8 cellular contexts compared by ENCODE assay signal in the genomic region with DNA sequence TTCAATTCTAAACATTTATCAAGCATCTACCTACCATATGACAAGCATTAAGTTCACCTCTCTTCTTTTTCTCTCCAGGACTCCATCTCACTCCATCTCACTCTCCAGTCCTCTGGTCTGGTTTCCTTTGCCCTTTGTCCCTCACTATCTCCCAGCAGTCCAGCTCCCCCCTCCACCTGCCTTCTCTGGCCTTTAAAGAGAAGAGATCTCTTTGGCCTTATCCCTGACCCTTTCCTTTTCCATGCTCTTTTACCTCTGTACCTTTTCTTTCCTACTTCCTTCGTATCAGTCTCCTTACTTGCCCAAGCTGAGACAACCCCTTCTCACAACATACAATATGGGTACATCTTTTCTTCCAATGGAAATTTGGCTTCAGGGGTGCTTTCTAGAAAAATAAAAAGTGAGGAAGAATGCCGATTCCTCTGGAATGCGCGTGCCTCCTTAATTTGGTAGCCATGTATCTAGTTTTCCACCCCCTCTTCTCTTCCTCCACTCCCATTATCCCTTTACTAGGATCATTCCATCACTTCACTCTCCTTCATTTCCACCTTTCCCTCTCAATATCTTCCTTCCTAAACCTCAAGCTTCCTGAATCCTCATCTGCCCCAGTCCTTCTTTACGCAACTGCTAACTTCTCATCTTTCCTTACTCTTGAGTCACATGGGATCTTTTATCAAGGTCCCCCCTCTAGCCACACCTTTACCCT. TPM values are rescaled to one million over a fixed set of nuclear protein-coding genes. Genes with fewer than 3 reads are reported as not detected.
DNase-seq lines count a peak whose midpoint lies in the region; ATAC-seq, FAIRE-seq and TF ChIP-seq lines count a peak whose summit lies in the region.

No MANE protein-coding gene starts in this region.

- H4K8ac ChIP-seq in H1 (ENCODE audit: extremely low read depth, insufficient read depth, low read length), result no peak overlapping the region

- peak overlapping the region; percentile 97 for H3K18ac ChIP-seq in H1 (ENCODE audit: extremely low read depth, low read length)

- TF ChIP-seq POLR2A in H1 (IDR thresholded peaks at IDR 0.05; ENCODE audit: control extremely low read depth in 1 of 2, low read depth in 2 of 2, low read length in 2 of 2), result no peak; a peak in 1 of 3 replicates
- no peak for TF ChIP-seq POLR2A in erythroblast (IDR thresholded peaks at IDR 0.05; ENCODE audit: low read length)

- H4K5ac ChIP-seq in H1 (ENCODE audit: insufficient read length, low read depth, low read length), result peak overlapping the region; percentile 79

- H2AFZ ChIP-seq in OCI-LY3 (ENCODE audit: low read depth, low read length) (no peak overlapping the region), H1 (ENCODE audit: low read length) (no peak overlapping the region), neuron (ENCODE audit: low read depth, low read length) (no peak overlapping the region)

- POLR2A ChIA-PET in H1 (lab: Charles Lee; ENCODE audit: partially characterized antibody), result interaction anchor here (0.6 to 7.9 kb wide), 18 partner anchors 9 to 795 kb away, joined by 3 to 194 read pairs (median 6); a partner anchor contains a TSS
- POLR2A ChIA-PET in GM10248 (lab: Yijun Ruan, JAX), result interaction anchor here (1.7 kb wide), 1 partner anchor 16 kb away, joined by 5 read pairs; a partner anchor contains a TSS

- H3K9ac ChIP-seq in OCI-LY3 (ENCODE audit: low read length) (peak overlapping the region; percentile 90), H1 (replicated peaks in 1 of 4; ENCODE audit: extremely low read depth in 1 of 4, low read depth in 3 of 4, low read length in 3 of 4) (peak overlapping the region; percentile 54 to 96 (median 86))

- H4K91ac ChIP-seq in H1 (replicated peaks; ENCODE audit: insufficient read length, low read length), result peak overlapping the region; percentile 73

- ATAC-seq in GM21717 (IDR thresholded peaks at IDR 0.05; ENCODE audit: unreplicated experiment), result no peak

- no peak overlapping the region for H3K14ac ChIP-seq in H1 (ENCODE audit: insufficient read length)

- H3K79me2 ChIP-seq in OCI-LY3 (ENCODE audit: low read length) (peaks cover 26% of the 10 kb centered on the region), H1 (ENCODE audit: control insufficient read depth in 1 of 2, insufficient read depth in 2 of 2, low read length in 2 of 2) (peaks cover 13 to 48% of the 10 kb centered on the region in 2 experiments)

- H3K4me2 ChIP-seq in OCI-LY3 (ENCODE audit: low read length) (peak overlapping the region; percentile 98), H1 (ENCODE audit: insufficient read depth in 1 of 2, low read depth in 2 of 2, low read length in 2 of 2) (peak overlapping the region; percentile 99 to 100)

- H2BK120ac ChIP-seq in H1 (replicated peaks; ENCODE audit: low read depth, low read length), result peak overlapping the region; percentile 8

- peak overlapping the region; percentile 38; the same call in 1 of the 2 replicates for H2BK20ac ChIP-seq in H1 (ENCODE audit: low read length)

- TF ChIP-seq RAD21 in H1 (IDR thresholded peaks at IDR 0.05 in 1 of 2, conservative IDR thresholded peaks at IDR 0.05 in 1 of 2; ENCODE audit: low read depth in 2 of 2, low read length in 2 of 2), result no peak

- CTCF ChIA-PET in H1 (lab: Charles Lee; ENCODE audit: partially characterized antibody), result interaction anchor here (0.8 to 2.4 kb wide), 5 partner anchors 10 to 78 kb away, joined by 3 to 10 read pairs (median 3); no protein-coding TSS in a partner anchor
- CTCF ChIA-PET in GM10248 (lab: Yijun Ruan, JAX), result interaction anchor here (1.0 to 1.4 kb wide), 2 partner anchors 16 to 19 kb away, joined by 3 to 4 read pairs; a partner anchor contains a TSS

- peak overlapping the region; percentile 86; the same call in 1 of the 2 replicates for H2BK12ac ChIP-seq in H1 (ENCODE audit: low read depth, low read length)

- peaks cover 26% of the 10 kb centered on the region for H3K23me2 ChIP-seq in H1 (ENCODE audit: low read depth, low read length)

- H2BK15ac ChIP-seq in H1 (ENCODE audit: low read length), result no peak overlapping the region

- TF ChIP-seq CTCF in GM12875 (IDR thresholded peaks at IDR 0.05; ENCODE audit: borderline replicate concordance, insufficient read depth, low read depth, low read length) (no peak), OCI-LY3 (IDR thresholded peaks at IDR 0.05; ENCODE audit: low read depth, low read length) (no peak), H1 (IDR thresholded peaks at IDR 0.05; ENCODE audit: control extremely low read depth in 1 of 3, insufficient read depth in 1 of 3, low read depth in 1 of 3, low read length in 3 of 3) (no peak), GM10248 (IDR thresholded peaks at IDR 0.05; ENCODE audit: control extremely low read depth, extremely low read depth, low read depth, missing control alignments) (no peak)

- peak overlapping the region; percentile 91 for H2AK5ac ChIP-seq in H1 (ENCODE audit: low read depth, low read length)

- H3K79me1 ChIP-seq in H1 (ENCODE audit: low read depth, low read length), result peaks cover 9% of the 10 kb centered on the region; the same call in 1 of the 2 replicates

- H3K9me3 ChIP-seq in OCI-LY3 (ENCODE audit: insufficient read depth, low read length) (no peaks in the 10 kb centered on the region), H1 (ENCODE audit: insufficient read depth in 2 of 2, low read depth in 1 of 2, low read length in 1 of 2) (no peaks in the 10 kb centered on the region), neuron (ENCODE audit: low read length) (no peaks in the 10 kb centered on the region)

- H3K27me3 ChIP-seq in OCI-LY3 (ENCODE audit: low read depth, low read length) (no peaks in the 10 kb centered on the region), H1 (replicated peaks in 1 of 4; ENCODE audit: control insufficient read depth in 3 of 4, extremely low read depth in 1 of 4, insufficient read depth in 3 of 4, low read length in 3 of 4) (no peaks in the 10 kb centered on the region), neuron (ENCODE audit: insufficient read depth, low read length) (no peaks in the 10 kb centered on the region)

- H3K23ac ChIP-seq in H1 (ENCODE audit: insufficient read length), result no peak overlapping the region

- H3K4me3 ChIP-seq in GM12875 (ENCODE audit: low read depth, low read length) (peak overlapping the region; percentile 51), OCI-LY3 (ENCODE audit: low read length) (peak overlapping the region; percentile 99), H1 (ENCODE audit: extremely low read depth in 1 of 4, insufficient read depth in 2 of 4, low read depth in 3 of 4, low read length in 4 of 4) (peak overlapping the region; percentile 91 to 99 (median 95)), neuron (ENCODE audit: low read length) (peak overlapping the region; percentile 62)

- H3K36me3 ChIP-seq in OCI-LY3 (replicated peaks; ENCODE audit: low read depth, low read length), result no peaks in the 10 kb centered on the region
- H3K36me3 ChIP-seq in H1 (ENCODE audit: control insufficient read depth in 2 of 4, insufficient read depth in 4 of 4, low read length in 3 of 4), result peaks cover 2 to 19% (median 9%) of the 10 kb centered on the region in 4 experiments; a peak in 7 of 8 replicates
- H3K36me3 ChIP-seq in neuron (ENCODE audit: insufficient read depth, low read length), result peaks cover 19% of the 10 kb centered on the region

- H4K20me1 ChIP-seq in OCI-LY3 (ENCODE audit: insufficient read depth, low read length) (no peaks in the 10 kb centered on the region), H1 (replicated peaks in 1 of 2; ENCODE audit: control insufficient read depth in 1 of 2, insufficient read depth in 2 of 2, low read length in 2 of 2) (peaks cover 3 to 6% of the 10 kb centered on the region in 2 experiments)

- 6 to 100% methylated on average over 1 to 5 of the region's 5 CpGs for WGBS in H1 (ENCODE audit: extremely low coverage in 1 of 2, insufficient coverage in 1 of 2, insufficient read length in 1 of 2, insufficient replicate concordance in 2 of 2, low coverage in 1 of 2, low lambda C conversion rate in 2 of 2, missing lambda C conversion rate in 1 of 2), 2 experiments

- no peak for FAIRE-seq in H1 (lab: Jason Lieb, UNC)

- H3K56ac ChIP-seq in H1 (replicated peaks; ENCODE audit: insufficient read length, low read depth, low read length), result peak overlapping the region; percentile 26

- no peak for TF ChIP-seq EP300 in H1 (IDR thresholded peaks at IDR 0.05; ENCODE audit: borderline replicate concordance in 1 of 2, low read depth in 2 of 2, low read length in 2 of 2)

- H3K27ac ChIP-seq in OCI-LY3 (ENCODE audit: low read length) (peak overlapping the region; percentile 90), H1 (ENCODE audit: low read depth, low read length) (peak overlapping the region; percentile 95)

- DNase-seq in H1 (ENCODE audit: low read depth in 1 of 2, low spot score in 2 of 2) (peak in 1 of 2 experiments; percentile 46), erythroblast (lab: John Stamatoyannopoulos, UW) (no peak), GM10248 (ENCODE audit: extremely low spot score) (no peak)
- DNase-seq in activated CD8-positive, alpha-beta memory T cell treated with anti-CD3 and anti-CD28 coated beads, Interleukin-2, amount 50 U/mL, for 4 hours, result no peak

- H3K4me1 ChIP-seq in OCI-LY3 (ENCODE audit: low read length) (peaks cover 22% of the 10 kb centered on the region), H1 (replicated peaks in 1 of 4; ENCODE audit: control insufficient read depth in 3 of 4, insufficient read depth in 4 of 4, low read length in 3 of 4) (peaks cover 5 to 21% (median 9%) of the 10 kb centered on the region in 4 experiments; a peak in 6 of 7 replicates), neuron (ENCODE audit: insufficient read depth, low read length) (peaks cover 37% of the 10 kb centered on the region)

- peak overlapping the region; percentile 88 for H3K4ac ChIP-seq in H1 (replicated peaks; ENCODE audit: insufficient read length, low read depth, low read length)

- peak overlapping the region; percentile 97 for H2BK5ac ChIP-seq in H1 (ENCODE audit: low read depth, low read length)

RNA-seq across cellular contexts. Expression of a gene that starts 0.7 kb away (rescaled TPM):
- 96.0 and 101 TPM in 2 replicates for total RNA-seq in H1 (2021; fragmentation: NEBNext Ultra II Directional; extraction: Animal tissue kit (Norgen Biotek cat#: 25700))
- polyA plus RNA-seq in H1 (2011; rRNA removed), result 222 and 287 TPM in 2 replicates
- polyA plus RNA-seq in H1 (2011; cell fraction: cytosol; rRNA removed), result 133 TPM
- 189 TPM for polyA plus RNA-seq in H1 (2011; cell fraction: nucleus; rRNA removed)
- 118 to 136 TPM (median 128 TPM) in 4 replicates for polyA plus RNA-seq in H1 (2012, experiment 1 of 2)
- polyA plus RNA-seq in H1 (2012, experiment 2 of 2), result 145 TPM
- polyA plus RNA-seq in H1 (2013, experiment 1 of 2), result 100 TPM
- 108 TPM for polyA plus RNA-seq in H1 (2013, experiment 2 of 2)
- 149 and 233 TPM in 2 replicates for polyA minus RNA-seq in H1 (2011; rRNA and poly(A)+ RNA removed)
- polyA minus RNA-seq in H1 (2011; cell fraction: cytosol; rRNA and poly(A)+ RNA removed), result 107 TPM
- 64.9 TPM for polyA minus RNA-seq in H1 (2011; cell fraction: nucleus; rRNA and poly(A)+ RNA removed)

RNA-seq across cellular contexts. Expression of a gene that starts 1.6 kb away (rescaled TPM):
- 90.0 and 90.3 TPM in 2 replicates for total RNA-seq in H1 (2021; fragmentation: NEBNext Ultra II Directional; extraction: Animal tissue kit (Norgen Biotek cat#: 25700))
- polyA plus RNA-seq in H1 (2011; rRNA removed), result 145 and 158 TPM in 2 replicates
- 172 TPM for polyA plus RNA-seq in H1 (2011; cell fraction: cytosol; rRNA removed)
- polyA plus RNA-seq in H1 (2011; cell fraction: nucleus; rRNA removed), result 63.3 TPM
- 94.2 to 175 TPM (median 145 TPM) in 4 replicates for polyA plus RNA-seq in H1 (2012, experiment 1 of 2)
- polyA plus RNA-seq in H1 (2012, experiment 2 of 2), result 192 TPM
- polyA plus RNA-seq in H1 (2013, experiment 1 of 2), result 89.0 TPM
- 93.6 TPM for polyA plus RNA-seq in H1 (2013, experiment 2 of 2)
- polyA minus RNA-seq in H1 (2011; rRNA and poly(A)+ RNA removed), result 34.5 and 36.0 TPM in 2 replicates
- polyA minus RNA-seq in H1 (2011; cell fraction: cytosol; rRNA and poly(A)+ RNA removed), result 30.4 TPM
- polyA minus RNA-seq in H1 (2011; cell fraction: nucleus; rRNA and poly(A)+ RNA removed), result 18.5 TPM

RNA-seq across cellular contexts. Expression of a gene that starts 7.4 kb away (rescaled TPM):
- total RNA-seq in H1 (2021; fragmentation: NEBNext Ultra II Directional; extraction: Animal tissue kit (Norgen Biotek cat#: 25700)), result 9.6 and 10.9 TPM in 2 replicates
- polyA plus RNA-seq in H1 (2011; rRNA removed), result 3.8 and 5.5 TPM in 2 replicates
- 7.7 TPM for polyA plus RNA-seq in H1 (2011; cell fraction: cytosol; rRNA removed)
- polyA plus RNA-seq in H1 (2011; cell fraction: nucleus; rRNA removed), result 72.9 TPM
- polyA plus RNA-seq in H1 (2012, experiment 1 of 2), result 13.2 to 17.1 TPM (median 14.7 TPM) in 4 replicates
- 7.8 TPM for polyA plus RNA-seq in H1 (2012, experiment 2 of 2)
- polyA plus RNA-seq in H1 (2013, experiment 1 of 2), result 9.7 TPM
- 8.4 TPM for polyA plus RNA-seq in H1 (2013, experiment 2 of 2)
- 1.5 and 2.4 TPM in 2 replicates for polyA minus RNA-seq in H1 (2011; rRNA and poly(A)+ RNA removed)
- polyA minus RNA-seq in H1 (2011; cell fraction: cytosol; rRNA and poly(A)+ RNA removed), result 2.1 TPM
- polyA minus RNA-seq in H1 (2011; cell fraction: nucleus; rRNA and poly(A)+ RNA removed), result 6.9 TPM

RNA-seq across cellular contexts. Expression of a gene that starts 12.2 kb away (rescaled TPM):
- total RNA-seq in H1 (2021; fragmentation: NEBNext Ultra II Directional; extraction: Animal tissue kit (Norgen Biotek cat#: 25700)), result 6.4 and 9.2 TPM in 2 replicates
- polyA plus RNA-seq in H1 (2011; rRNA removed), result 5.0 and 8.6 TPM in 2 replicates
- 8.9 TPM for polyA plus RNA-seq in H1 (2011; cell fraction: cytosol; rRNA removed)
- polyA plus RNA-seq in H1 (2011; cell fraction: nucleus; rRNA removed), result 36.7 TPM
- polyA plus RNA-seq in H1 (2012, experiment 1 of 2), result 12.8 to 15.7 TPM (median 13.7 TPM) in 4 replicates
- polyA plus RNA-seq in H1 (2012, experiment 2 of 2), result 4.3 TPM
- 25.0 TPM for polyA plus RNA-seq in H1 (2013, experiment 1 of 2)
- polyA plus RNA-seq in H1 (2013, experiment 2 of 2), result 23.4 TPM
- 0.29 and 0.50 TPM in 2 replicates for polyA minus RNA-seq in H1 (2011; rRNA and poly(A)+ RNA removed)
- not detected for polyA minus RNA-seq in H1 (2011; cell fraction: cytosol; rRNA and poly(A)+ RNA removed)
- polyA minus RNA-seq in H1 (2011; cell fraction: nucleus; rRNA and poly(A)+ RNA removed), result 3.6 TPM

RNA-seq across cellular contexts. Expression of a gene that starts 13.4 kb away (rescaled TPM):
- total RNA-seq in H1 (2021; fragmentation: NEBNext Ultra II Directional; extraction: Animal tissue kit (Norgen Biotek cat#: 25700)), result 130 and 133 TPM in 2 replicates
- polyA plus RNA-seq in H1 (2011; rRNA removed), result 102 and 109 TPM in 2 replicates
- 124 TPM for polyA plus RNA-seq in H1 (2011; cell fraction: cytosol; rRNA removed)
- 287 TPM for polyA plus RNA-seq in H1 (2011; cell fraction: nucleus; rRNA removed)
- 114 to 152 TPM (median 137 TPM) in 4 replicates for polyA plus RNA-seq in H1 (2012, experiment 1 of 2)
- 73.3 TPM for polyA plus RNA-seq in H1 (2012, experiment 2 of 2)
- polyA plus RNA-seq in H1 (2013, experiment 1 of 2), result 77.2 TPM
- 72.5 TPM for polyA plus RNA-seq in H1 (2013, experiment 2 of 2)
- polyA minus RNA-seq in H1 (2011; rRNA and poly(A)+ RNA removed), result 105 and 121 TPM in 2 replicates
- polyA minus RNA-seq in H1 (2011; cell fraction: cytosol; rRNA and poly(A)+ RNA removed), result 63.4 TPM
- polyA minus RNA-seq in H1 (2011; cell fraction: nucleus; rRNA and poly(A)+ RNA removed), result 68.9 TPM
